ENCODE assay signal across 23 cellular contexts in genomic region chr4:38699112-38699511, GRCh38.
"Had no signal": no experiment of that assay in that cellular context is flagged by ENCODE, and none has a peak within 500 bp of the region (broad histone marks: within the 10 kb centered on the region; RNA-seq: fewer than 3 reads in every experiment).

No MANE protein-coding gene starts in this region.

- H3K27me3 ChIP-seq: breast epithelium, heart right ventricle, ovary, suprapubic skin, tibial artery, upper lobe of right lung had no signal

- H3K9me3 Mint-ChIP-seq: activated CD8-positive, alpha-beta T cell treated with anti-CD3 and anti-CD28 coated beads for 36 hours; activated naive CD4-positive, alpha-beta T cell treated with anti-CD3 and anti-CD28 coated beads for 36 hours; endodermal cell; naive thymus-derived CD8-positive, alpha-beta T cell had no signal

- H3K4me3 Mint-ChIP-seq: activated CD8-positive, alpha-beta T cell treated with anti-CD3 and anti-CD28 coated beads for 36 hours; activated naive CD4-positive, alpha-beta T cell treated with anti-CD3 and anti-CD28 coated beads for 36 hours; endodermal cell; naive thymus-derived CD8-positive, alpha-beta T cell had no signal

- H3K27ac ChIP-seq: breast epithelium, ovary, psoas muscle, suprapubic skin, tibial artery, upper lobe of right lung had no signal

- H3K4me3 ChIP-seq: breast epithelium, heart right ventricle, ovary, psoas muscle, smooth muscle cell, suprapubic skin, tibial artery, upper lobe of right lung had no signal

- H3K27ac Mint-ChIP-seq: activated CD8-positive, alpha-beta T cell treated with anti-CD3 and anti-CD28 coated beads for 36 hours; activated naive CD4-positive, alpha-beta T cell treated with anti-CD3 and anti-CD28 coated beads for 36 hours had no signal

- H3K4me1 ChIP-seq: breast epithelium, psoas muscle had no signal

- H3K4me2 ChIP-seq: smooth muscle cell had no signal

- H3K9me3 ChIP-seq: breast epithelium, heart right ventricle, ovary, psoas muscle, suprapubic skin, tibial artery, upper lobe of right lung had no signal

- DNase-seq: activated CD4-positive, alpha-beta T cell treated with anti-CD3 and anti-CD28 coated beads for 1 hour; activated CD4-positive, alpha-beta T cell treated with anti-CD3 and anti-CD28 coated beads, Interleukin-2, amount 50 U/mL, for 1 hour; activated CD8-positive, alpha-beta T cell treated with anti-CD3 and anti-CD28 coated beads for 36 hours; activated effector memory CD4-positive, alpha-beta T cell treated with Interleukin-2 at 50 U/mL for 16 hours; activated naive CD4-positive, alpha-beta T cell treated with anti-CD3 and anti-CD28 coated beads for 36 hours; central memory CD4-positive, alpha-beta T cell; endodermal cell; foreskin fibroblast; heart right ventricle; midbrain; naive thymus-derived CD8-positive, alpha-beta T cell; ovary; psoas muscle; stimulated activated CD4-positive, alpha-beta T cell treated with anti-CD3 and anti-CD28 coated beads, Interleukin-15, amount 100 ng/mL, for 24 hours; stimulated activated CD4-positive, alpha-beta T cell treated with anti-CD3 and anti-CD28 coated beads, Interleukin-2, amount 100 ng/mL, for 24 hours; stimulated activated naive CD4-positive, alpha-beta T cell; T-helper 2 cell; tibial artery; upper lobe of right lung had no signal

- H3K36me3 ChIP-seq: breast epithelium, ovary had no signal

- H3K27me3 Mint-ChIP-seq: activated CD8-positive, alpha-beta T cell treated with anti-CD3 and anti-CD28 coated beads for 36 hours; naive thymus-derived CD8-positive, alpha-beta T cell had no signal

- ATAC-seq: activated CD8-positive, alpha-beta T cell treated with anti-CD3 and anti-CD28 coated beads for 36 hours; esophagus mucosa; heart right ventricle; naive thymus-derived CD8-positive, alpha-beta T cell; psoas muscle; upper lobe of right lung had no signal
